8 cellular contexts compared by ENCODE assay signal in the genomic region with DNA sequence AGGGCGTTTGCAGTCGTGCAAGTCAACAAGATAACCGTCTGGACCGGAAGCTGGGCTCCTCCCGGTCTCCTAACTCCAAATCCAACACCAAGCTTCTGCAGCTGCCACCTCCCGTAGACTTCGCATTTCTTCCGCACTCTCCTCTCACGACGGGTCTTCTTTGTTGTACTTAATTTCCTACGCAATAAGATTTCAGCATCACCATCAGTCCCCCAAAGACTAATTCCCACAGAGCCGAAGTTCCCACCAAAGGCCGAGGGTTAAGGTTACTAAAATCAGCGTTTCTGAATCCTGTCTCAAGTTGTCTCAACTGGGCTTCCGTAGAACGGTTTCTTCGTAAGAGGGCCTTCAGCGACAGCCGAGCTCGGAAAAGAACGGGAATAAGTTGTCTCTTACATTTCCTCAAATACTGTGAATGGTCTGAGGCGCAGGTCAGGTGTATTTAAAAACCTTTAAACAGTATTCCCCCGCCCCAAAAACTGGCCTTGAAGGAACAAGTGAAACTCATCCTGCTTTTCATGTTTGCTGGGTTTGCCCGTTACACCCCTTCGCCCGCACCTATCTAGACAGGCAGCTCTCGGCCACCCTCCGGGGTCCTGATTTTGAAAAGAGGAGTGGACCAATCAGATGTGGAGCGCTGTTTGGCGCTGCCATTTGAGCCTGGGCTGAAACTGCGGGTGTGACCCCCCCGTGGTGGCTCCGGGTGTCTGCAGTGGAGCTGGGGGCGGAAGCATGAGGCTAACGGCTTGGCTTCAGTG.
DNase-seq lines count a peak whose midpoint lies in the region; ATAC-seq, FAIRE-seq and TF ChIP-seq lines count a peak whose summit lies in the region.
"Not testable (repeated sequence)": the region's sequence is repeated elsewhere in the genome, so short reads cannot be mapped to it uniquely, and the experiment has no call there.

Gene ARHGAP11B (plus strand): TSS at position 693 of the 758 bp plus-strand sequence.

- POLR2A ChIA-PET in HEK293 (lab: Yijun Ruan, JAX) = interaction anchor here (0.6 to 1.1 kb wide), 3 partner anchors 1988 to 1992 kb away, joined by 3 to 14 read pairs (median 5); partner anchors contain the start of gene ARHGAP11A

- H3K9ac ChIP-seq in KMS-11 = peak within 1 kb of the TSS; percentile 81

- CTCF ChIA-PET in HEK293 (lab: Yijun Ruan, JAX) = not testable (repeated sequence)

- FAIRE-seq in islet of Langerhans (lab: Jason Lieb, UNC) = peak; percentile 96

- H3K27ac ChIP-seq in HEK293 (ENCODE audit: extremely low read depth, low read depth, low read length) (peak within 1 kb of the TSS; percentile 68), KMS-11 (peak within 1 kb of the TSS; percentile 79), gastrocnemius medialis (peak within 1 kb of the TSS; percentile 83 to 93 (median 86))

- not testable (repeated sequence) for H4K20me1 ChIP-seq in KMS-11 (ENCODE audit: insufficient read depth)

- in situ Hi-C loops in gastrocnemius medialis (cut with MboI; ENCODE audit: low sequenced_read_pairs in 4 of 4) = not testable (repeated sequence)

- peak within 1 kb of the TSS; percentile 63; the same call in 1 of the 2 replicates for H3K4me2 ChIP-seq in KMS-11

- ATAC-seq in gastrocnemius medialis = peak; percentile 96 to 97

- intact Hi-C loops in gastrocnemius medialis (cut with DNase I; ENCODE audit: low total_unique reads) = not testable (repeated sequence)

- TF ChIP-seq POLR2A in gastrocnemius medialis (IDR thresholded peaks at IDR 0.05) = peak in 1 of 2 donors; percentile 20

- peak; percentile 84 for DNase-seq in activated CD8-positive, alpha-beta memory T cell treated with anti-CD3 and anti-CD28 coated beads for 1 hour (ENCODE audit: extremely low read depth in 1 of 2, low read depth in 1 of 2)
- DNase-seq in dermis blood vessel endothelial cell (peak; percentile 99), gastrocnemius medialis (peak; percentile 85), ureter (ENCODE audit: low spot score) (peak; percentile 94)

- H3K27me3 ChIP-seq in KMS-11 (ENCODE audit: insufficient read depth, low read depth); gastrocnemius medialis: not testable (repeated sequence)

- H3K79me2 ChIP-seq in KMS-11 (ENCODE audit: insufficient read depth, low read depth) = peaks cover 45% of the 10 kb centered on the region

- H3K36me3 ChIP-seq in HEK293 (ENCODE audit: control insufficient read depth in 2 of 2, insufficient read depth in 1 of 2, low read length in 2 of 2); KMS-11 (ENCODE audit: insufficient read depth); gastrocnemius medialis: not testable (repeated sequence)

- H3K4me3 ChIP-seq in GM12875 (ENCODE audit: low read depth, low read length) = peak within 1 kb of the TSS; percentile 60
- peak within 1 kb of the TSS; percentile 70 for H3K4me3 ChIP-seq in HEK293 (ENCODE audit: low read depth, low read length)
- not testable (repeated sequence) for H3K4me3 ChIP-seq in KMS-11 (IDR thresholded peaks at IDR 0.05; ENCODE audit: insufficient read depth, low read depth, low read length)
- peak within 1 kb of the TSS; percentile 62 to 75 (median 74) for H3K4me3 ChIP-seq in gastrocnemius medialis

- 0 out of 2 replicates have a peak, but pooled peaks have one; percentile 12 for TF ChIP-seq CTCF in GM12875 (IDR thresholded peaks at IDR 0.05; ENCODE audit: borderline replicate concordance, insufficient read depth, low read depth, low read length)
- TF ChIP-seq CTCF in HEK293 (tag by site-specific recombination; IDR thresholded peaks at IDR 0.05) = peak; percentile 59; the same call in 1 of the 2 replicates
- not testable (repeated sequence) for TF ChIP-seq CTCF in KMS-11 (conservative IDR thresholded peaks at IDR 0.05; ENCODE audit: low read depth, low read length)
- TF ChIP-seq CTCF in gastrocnemius medialis (IDR thresholded peaks at IDR 0.05 in 4 of 5, conservative IDR thresholded peaks at IDR 0.05 in 1 of 5) = peak in 2 of 5 experiments; percentile 13 to 14

- H3K4me1 ChIP-seq in HEK293 (ENCODE audit: control insufficient read depth, insufficient read depth, low read length); gastrocnemius medialis: not testable (repeated sequence)
- peaks cover 17% of the 10 kb centered on the region for H3K4me1 ChIP-seq in KMS-11 (ENCODE audit: low read depth, poor library complexity, severe bottlenecking)

- not testable (repeated sequence) for H3K9me3 ChIP-seq in HEK293 (ENCODE audit: control insufficient read depth, insufficient read depth, low read depth, low read length); gastrocnemius medialis

- peak within 1 kb of the TSS; percentile 81 for H2AFZ ChIP-seq in KMS-11 (ENCODE audit: low read depth)

TF ChIP-seq in HEK293, 187 proteins besides CTCF, POLR2A, EP300 and RAD21 (continues in another document):
- peak; percentile 78 for TF ChIP-seq ZNF341 (tag by site-specific recombination; IDR thresholded peaks at IDR 0.05; ENCODE audit: low read depth)
- peak; percentile 62 for TF ChIP-seq GLIS1 (tag by site-specific recombination; IDR thresholded peaks at IDR 0.05)
- 0 out of 2 replicates have a peak, but pooled peaks have one; percentile 23 for TF ChIP-seq ZNF660 (tag by site-specific recombination; IDR thresholded peaks at IDR 0.05)
- peak; percentile 95 for TF ChIP-seq ZNF335 (tag by site-specific recombination; conservative IDR thresholded peaks at IDR 0.05)
- 0 out of 2 replicates have a peak, but pooled peaks have one; percentile 23 for TF ChIP-seq SP3 (tag by site-specific recombination; IDR thresholded peaks at IDR 0.05)
- TF ChIP-seq ZXDB (tag by site-specific recombination; IDR thresholded peaks at IDR 0.05) = peak; percentile 35; the same call in 1 of the 2 replicates
- TF ChIP-seq GLIS2 (tag by site-specific recombination; IDR thresholded peaks at IDR 0.05) = peak; percentile 97
- TF ChIP-seq KLF10 (tag by site-specific recombination; IDR thresholded peaks at IDR 0.05) = 0 out of 2 replicates have a peak, but pooled peaks have one; percentile 31
- peak; percentile 59 for TF ChIP-seq ZIC2 (tag by site-specific recombination; IDR thresholded peaks at IDR 0.05)
- peak; percentile 43; the same call in 1 of the 2 replicates for TF ChIP-seq ZFHX2 (tag by site-specific recombination; conservative IDR thresholded peaks at IDR 0.05)
- TF ChIP-seq FEZF1 (tag by site-specific recombination; IDR thresholded peaks at IDR 0.05) = 0 out of 2 replicates have a peak, but pooled peaks have one; percentile 37
- peak; percentile 36 for TF ChIP-seq ZNF629 (tag by site-specific recombination; IDR thresholded peaks at IDR 0.05)
- TF ChIP-seq EGR2 (tag by site-specific recombination; IDR thresholded peaks at IDR 0.05; ENCODE audit: low read depth) = peak; percentile 64
- TF ChIP-seq, protein P1, sequence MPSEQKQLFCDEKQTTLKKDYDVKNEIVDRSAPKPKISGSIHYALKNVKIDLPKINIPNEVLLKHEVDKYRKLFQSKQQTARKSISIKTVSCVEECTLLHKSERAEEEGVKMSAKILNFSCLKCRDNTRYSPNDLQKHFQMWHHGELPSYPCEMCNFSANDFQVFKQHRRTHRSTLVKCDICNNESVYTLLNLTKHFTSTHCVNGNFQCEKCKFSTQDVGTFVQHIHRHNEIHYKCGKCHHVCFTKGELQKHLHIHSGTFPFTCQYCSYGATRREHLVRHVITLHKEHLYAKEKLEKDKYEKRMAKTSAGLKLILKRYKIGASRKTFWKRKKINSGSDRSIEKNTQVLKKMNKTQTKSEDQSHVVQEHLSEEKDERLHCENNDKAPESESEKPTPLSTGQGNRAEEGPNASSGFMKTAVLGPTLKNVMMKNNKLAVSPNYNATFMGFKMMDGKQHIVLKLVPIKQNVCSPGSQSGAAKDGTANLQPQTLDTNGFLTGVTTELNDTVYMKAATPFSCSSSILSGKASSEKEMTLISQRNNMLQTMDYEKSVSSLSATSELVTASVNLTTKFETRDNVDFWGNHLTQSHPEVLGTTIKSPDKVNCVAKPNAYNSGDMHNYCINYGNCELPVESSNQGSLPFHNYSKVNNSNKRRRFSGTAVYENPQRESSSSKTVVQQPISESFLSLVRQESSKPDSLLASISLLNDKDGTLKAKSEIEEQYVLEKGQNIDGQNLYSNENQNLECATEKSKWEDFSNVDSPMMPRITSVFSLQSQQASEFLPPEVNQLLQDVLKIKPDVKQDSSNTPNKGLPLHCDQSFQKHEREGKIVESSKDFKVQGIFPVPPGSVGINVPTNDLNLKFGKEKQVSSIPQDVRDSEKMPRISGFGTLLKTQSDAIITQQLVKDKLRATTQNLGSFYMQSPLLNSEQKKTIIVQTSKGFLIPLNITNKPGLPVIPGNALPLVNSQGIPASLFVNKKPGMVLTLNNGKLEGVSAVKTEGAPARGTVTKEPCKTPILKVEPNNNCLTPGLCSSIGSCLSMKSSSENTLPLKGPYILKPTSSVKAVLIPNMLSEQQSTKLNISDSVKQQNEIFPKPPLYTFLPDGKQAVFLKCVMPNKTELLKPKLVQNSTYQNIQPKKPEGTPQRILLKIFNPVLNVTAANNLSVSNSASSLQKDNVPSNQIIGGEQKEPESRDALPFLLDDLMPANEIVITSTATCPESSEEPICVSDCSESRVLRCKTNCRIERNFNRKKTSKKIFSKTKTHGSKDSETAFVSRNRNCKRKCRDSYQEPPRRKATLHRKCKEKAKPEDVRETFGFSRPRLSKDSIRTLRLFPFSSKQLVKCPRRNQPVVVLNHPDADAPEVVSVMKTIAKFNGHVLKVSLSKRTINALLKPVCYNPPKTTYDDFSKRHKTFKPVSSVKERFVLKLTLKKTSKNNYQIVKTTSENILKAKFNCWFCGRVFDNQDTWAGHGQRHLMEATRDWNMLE (tag by site-specific recombination; conservative IDR thresholded peaks at IDR 0.05; ENCODE audit: low read depth) = peak; percentile 21; the same call in 1 of the 2 replicates
- TF ChIP-seq SP2 (tag by site-specific recombination; IDR thresholded peaks at IDR 0.05) = peak; percentile 54
- TF ChIP-seq ZBTB20 (tag by site-specific recombination; IDR thresholded peaks at IDR 0.05) = 0 out of 2 replicates have a peak, but pooled peaks have one; percentile 49
- peak; percentile 63 for TF ChIP-seq ZBTB17 (tag by site-specific recombination; IDR thresholded peaks at IDR 0.05)
- TF ChIP-seq SP7 (tag by site-specific recombination; IDR thresholded peaks at IDR 0.05) = 0 out of 2 replicates have a peak, but pooled peaks have one; percentile 32
- TF ChIP-seq KLF9 (tag by site-specific recombination; IDR thresholded peaks at IDR 0.05; ENCODE audit: low read depth) = peak; percentile 38; the same call in 1 of the 2 replicates
